13 cellular contexts compared by ENCODE assay signal in genomic region chr6:47165918-47166317, GRCh38.
DNase-seq lines count a peak whose midpoint lies in the region; ATAC-seq and TF ChIP-seq lines count a peak whose summit lies in the region.
"Had no signal": no experiment of that assay in that cellular context is flagged by ENCODE, and none has a peak within 500 bp of the region (broad histone marks: within the 10 kb centered on the region; RNA-seq: fewer than 3 reads in every experiment).

No MANE protein-coding gene starts in this region.

- H3K4me3 Mint-ChIP-seq in type B pancreatic cell, result no peak overlapping the region
- no peak overlapping the region for H3K4me3 Mint-ChIP-seq in MCF 10A (ENCODE audit: unreplicated experiment)
- H3K4me3 Mint-ChIP-seq: endodermal cell had no signal

- DNase-seq in NCI-H2227 treated with DMSO at 0.1 percent for 48 hours (lab: John Stamatoyannopoulos, UW), result no peak
- no peak for DNase-seq in hypothalamus (lab: John Stamatoyannopoulos, UW)
- DNase-seq in type B pancreatic cell (ENCODE audit: extremely low spot score, unreplicated experiment), result no peak
- DNase-seq in MCF 10A (ENCODE audit: unreplicated experiment), result no peak
- DNase-seq: endodermal cell, left colon, NCI-H1105, stomach had no signal

- peak overlapping the region; percentile 75 for H2AFZ ChIP-seq in OCI-LY3 (ENCODE audit: low read depth, low read length)

- H3K27ac Mint-ChIP-seq in type B pancreatic cell, result no peak overlapping the region
- H3K27ac Mint-ChIP-seq in MCF 10A (ENCODE audit: low read depth, unreplicated experiment), result no peak overlapping the region
- H3K27ac Mint-ChIP-seq: endodermal cell had no signal

- intact Hi-C loops in MCF 10A (cut with micrococcal nuclease), result no loop called here

- H3K9me3 ChIP-seq in BLaER1 (no peaks in the 10 kb centered on the region), OCI-LY3 (ENCODE audit: insufficient read depth, low read length) (no peaks in the 10 kb centered on the region)
- H3K9me3 ChIP-seq: right atrium auricular region, stomach had no signal

- H3K36me3 Mint-ChIP-seq in type B pancreatic cell (no peaks in the 10 kb centered on the region), MCF 10A (ENCODE audit: insufficient read depth, unreplicated experiment) (no peaks in the 10 kb centered on the region)

- peaks cover 12% of the 10 kb centered on the region for H3K9me3 Mint-ChIP-seq in type B pancreatic cell
- peaks cover 10% of the 10 kb centered on the region for H3K9me3 Mint-ChIP-seq in MCF 10A (ENCODE audit: unreplicated experiment)
- H3K9me3 Mint-ChIP-seq: endodermal cell had no signal

- H3K27me3 Mint-ChIP-seq in type B pancreatic cell (no peaks in the 10 kb centered on the region), MCF 10A (ENCODE audit: insufficient read depth, unreplicated experiment) (no peaks in the 10 kb centered on the region)

- ATAC-seq in GM19328 (IDR thresholded peaks at IDR 0.05; ENCODE audit: unreplicated experiment), result peak; percentile 48
- ATAC-seq in HG03025 (IDR thresholded peaks at IDR 0.05; ENCODE audit: low FRiP score, unreplicated experiment), result peak; percentile 82
- ATAC-seq: left colon had no signal

- H3K4me2 ChIP-seq in BLaER1 (peak overlapping the region; percentile 46), OCI-LY3 (ENCODE audit: low read length) (peak overlapping the region; percentile 61)

- H3K4me1 Mint-ChIP-seq in type B pancreatic cell (ENCODE audit: unreplicated experiment), result peaks cover 24% of the 10 kb centered on the region
- H3K4me1 Mint-ChIP-seq in MCF 10A (ENCODE audit: insufficient read depth, unreplicated experiment), result peaks cover 39% of the 10 kb centered on the region

- peaks cover 51% of the 10 kb centered on the region for H3K4me1 ChIP-seq in BLaER1
- H3K4me1 ChIP-seq in OCI-LY3 (ENCODE audit: low read length), result peaks cover 68% of the 10 kb centered on the region

- no peak overlapping the region for H3K4me3 ChIP-seq in BLaER1
- 0 out of 2 replicates have a peak overlapping the region, but pooled peaks have one; percentile 4 for H3K4me3 ChIP-seq in OCI-LY3 (ENCODE audit: low read length)
- H3K4me3 ChIP-seq: right atrium auricular region, stomach had no signal

- H3K27me3 ChIP-seq in BLaER1 (no peaks in the 10 kb centered on the region), OCI-LY3 (ENCODE audit: low read depth, low read length) (no peaks in the 10 kb centered on the region)
- H3K27me3 ChIP-seq: right atrium auricular region, stomach had no signal

- POLR2A ChIA-PET in MCF 10A (lab: Yijun Ruan, JAX), result interaction anchor here (0.9 to 1.4 kb wide), 2 partner anchors 22 to 37 kb away, joined by 3 read pairs; no protein-coding TSS in a partner anchor

- H3K36me3 ChIP-seq in BLaER1, result no peaks in the 10 kb centered on the region
- no peaks in the 10 kb centered on the region for H3K36me3 ChIP-seq in OCI-LY3 (replicated peaks; ENCODE audit: low read depth, low read length)
- H3K36me3 ChIP-seq: right atrium auricular region, stomach had no signal

- H3K27ac ChIP-seq in BLaER1, result peak overlapping the region; percentile 65
- peak overlapping the region; percentile 72 for H3K27ac ChIP-seq in OCI-LY3 (ENCODE audit: low read length)
- H3K27ac ChIP-seq: right atrium auricular region, stomach had no signal

- BruUV-seq in MCF 10A (replicated peaks; lab: Mats Ljungman, UMichigan), result no TSS peak

- H3K9ac ChIP-seq in BLaER1 (no peak overlapping the region), OCI-LY3 (ENCODE audit: low read length) (no peak overlapping the region)

- H4K20me1 ChIP-seq in BLaER1 (no peaks in the 10 kb centered on the region), OCI-LY3 (ENCODE audit: insufficient read depth, low read length) (no peaks in the 10 kb centered on the region)

- TF ChIP-seq CTCF in OCI-LY3 (IDR thresholded peaks at IDR 0.05; ENCODE audit: low read depth, low read length), result no peak
- no peak for TF ChIP-seq CTCF in type B pancreatic cell (conservative IDR thresholded peaks at IDR 0.05)
- TF ChIP-seq CTCF in MCF 10A (IDR thresholded peaks at IDR 0.05; ENCODE audit: unreplicated experiment), result no peak

- no peaks in the 10 kb centered on the region for H3K79me2 ChIP-seq in OCI-LY3 (ENCODE audit: low read length)

- CTCF ChIA-PET in MCF 10A (lab: Yijun Ruan, JAX), result interaction anchor here (1.0 kb wide), 1 partner anchor 10 kb away, joined by 4 read pairs; no protein-coding TSS in a partner anchor
